1 cellular context compared by ENCODE assay signal in genomic region chr14:101781240-101782061, GRCh38.
TF ChIP-seq lines count a peak whose summit lies in the region.

No MANE protein-coding gene starts in this region.

TF ChIP-seq in liver, 16 proteins besides CTCF, POLR2A, EP300 and RAD21 (continued from another document):
- TF ChIP-seq, protein P1, sequence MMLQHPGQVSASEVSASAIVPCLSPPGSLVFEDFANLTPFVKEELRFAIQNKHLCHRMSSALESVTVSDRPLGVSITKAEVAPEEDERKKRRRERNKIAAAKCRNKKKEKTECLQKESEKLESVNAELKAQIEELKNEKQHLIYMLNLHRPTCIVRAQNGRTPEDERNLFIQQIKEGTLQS (IDR thresholded peaks at IDR 0.05): no peak
- TF ChIP-seq JUND (IDR thresholded peaks at IDR 0.05) (no peak), FOXA1 (IDR thresholded peaks at IDR 0.05) (no peak), GABPA (IDR thresholded peaks at IDR 0.05 in 1 of 2, conservative IDR thresholded peaks at IDR 0.05 in 1 of 2) (no peak), HNF4G (IDR thresholded peaks at IDR 0.05) (no peak), MAX (IDR thresholded peaks at IDR 0.05) (no peak), HNF4A (conservative IDR thresholded peaks at IDR 0.05) (no peak), TAF1 (conservative IDR thresholded peaks at IDR 0.05) (no peak), EGR1 (IDR thresholded peaks at IDR 0.05; ENCODE audit: low read depth in 2 of 2) (no peak)
